8 cellular contexts compared by ENCODE assay signal in genomic region chr1:152533327-152533938, GRCh38. TPM values are rescaled to one million over a fixed set of nuclear protein-coding genes. Genes with fewer than 3 reads are reported as not detected.
DNase-seq lines count a peak whose midpoint lies in the region; ATAC-seq and TF ChIP-seq lines count a peak whose summit lies in the region.

No MANE protein-coding gene starts in this region.

- WGBS in testis, 2 donors, result 14 to 18% methylated on average over 7 of the region's 7 CpGs

- H3K36me3 ChIP-seq in H7 (replicated peaks; ENCODE audit: control insufficient read depth, insufficient read depth, low read length) (no peaks in the 10 kb centered on the region), SJCRH30 (no peaks in the 10 kb centered on the region), testis (ENCODE audit: low read depth, missing control alignments) (no peaks in the 10 kb centered on the region)

- peak; percentile 71 for TF ChIP-seq CTCF in fibroblast of pulmonary artery (IDR thresholded peaks at IDR 0.05; ENCODE audit: low read length, missing control alignments)
- TF ChIP-seq CTCF in testis (IDR thresholded peaks at IDR 0.05), result peak in 2 of 3 experiments; percentile 39 to 59

- ATAC-seq in left ventricle myocardium superior, result no peak

- H3K4me1 ChIP-seq in SJCRH30 (no peaks in the 10 kb centered on the region), testis (peaks cover 4% of the 10 kb centered on the region)

- peak; percentile 1 for DNase-seq in NCI-H2107 treated with DMSO at 0.1 percent for 48 hours (lab: John Stamatoyannopoulos, UW; ENCODE audit: unreplicated experiment)
- DNase-seq in NCI-H2107 (lab: John Stamatoyannopoulos, UW), result no peak
- peak; percentile 28 for DNase-seq in H7
- DNase-seq in SJCRH30, result peak; percentile 39 to 63
- DNase-seq in fibroblast of pulmonary artery (ENCODE audit: low read depth), result peak; percentile 36
- peak; percentile 72 for DNase-seq in testis
- no peak for DNase-seq in iPS-NIHi11 (ENCODE audit: low spot score)
- no peak for DNase-seq in left ventricle myocardium superior

- intact Hi-C loops in testis (cut with DNase I; ENCODE audit: low total_unique reads) (no loop called here), left ventricle myocardium superior (cut with micrococcal nuclease) (no loop called here)

- TF ChIP-seq POLR2A in testis (IDR thresholded peaks at IDR 0.05), result no peak

- H3K27ac ChIP-seq in SJCRH30 (no peak overlapping the region), testis (no peak overlapping the region)

- H3K4me3 ChIP-seq in H7 (ENCODE audit: insufficient read depth, low read depth, low read length) (no peak overlapping the region), SJCRH30 (no peak overlapping the region), fibroblast of pulmonary artery (replicated peaks; ENCODE audit: low read depth, low read length) (no peak overlapping the region), testis (no peak overlapping the region)

- H3K9me3 ChIP-seq in SJCRH30 (replicated peaks) (no peaks in the 10 kb centered on the region), testis (no peaks in the 10 kb centered on the region)

- H3K27me3 ChIP-seq in H7 (ENCODE audit: control insufficient read depth, insufficient read depth, low read length) (no peaks in the 10 kb centered on the region), SJCRH30 (no peaks in the 10 kb centered on the region), testis (no peaks in the 10 kb centered on the region)

RNA-seq across cellular contexts. Expression of gene CRCT1, which starts 19.2 kb away (rescaled TPM):
- not detected in 2 replicates for total RNA-seq in H7 (2014; rRNA removed; shearing (Covaris generic))
- total RNA-seq in SJCRH30 (2014; rRNA removed; shearing (Covaris generic)), result not detected in 2 replicates
- total RNA-seq in testis (not detected), left ventricle myocardium superior (not detected)
- polyA plus RNA-seq in testis (ENCODE audit: insufficient read depth, low read depth, low replicate concordance), result not detected

RNA-seq across cellular contexts. Expression of gene LCE5A, which starts 22.8 kb away (rescaled TPM):
- total RNA-seq in H7 (2014; rRNA removed; shearing (Covaris generic)), result not detected in 2 replicates
- not detected in 2 replicates for total RNA-seq in SJCRH30 (2014; rRNA removed; shearing (Covaris generic))
- under 1 TPM in 1 of 2 donors, not detected in 1; 0.37 TPM for total RNA-seq in testis
- polyA plus RNA-seq in testis (ENCODE audit: insufficient read depth, low read depth, low replicate concordance), result 0.44 TPM
- not detected for total RNA-seq in left ventricle myocardium superior

RNA-seq across cellular contexts. Expression of gene LCE3E, which starts 33.1 kb away (rescaled TPM):
- total RNA-seq in H7 (2014; rRNA removed; shearing (Covaris generic)), result not detected in 2 replicates
- not detected in 2 replicates for total RNA-seq in SJCRH30 (2014; rRNA removed; shearing (Covaris generic))
- total RNA-seq in testis, result not detected
- polyA plus RNA-seq in testis (ENCODE audit: insufficient read depth, low read depth, low replicate concordance), result not detected
- total RNA-seq in left ventricle myocardium superior, result not detected

RNA-seq across cellular contexts. Expression of gene LCE3D, which starts 46.9 kb away (rescaled TPM):
- total RNA-seq in H7 (2014; rRNA removed; shearing (Covaris generic)), result not detected in 2 replicates
- total RNA-seq in SJCRH30 (2014; rRNA removed; shearing (Covaris generic)), result not detected in 2 replicates
- total RNA-seq in testis (not detected), left ventricle myocardium superior (not detected)
- not detected for polyA plus RNA-seq in testis (ENCODE audit: insufficient read depth, low read depth, low replicate concordance)

Comparison
In these comparisons a context has a peak if more than half of its experiments do, and no peak if none do; other contexts are left out.
1. DNase-seq: peak in NCI-H2107 treated with DMSO at 0.1 percent for 48 hours (single experiment), H7 (single experiment), SJCRH30 (2 of 2), fibroblast of pulmonary artery (single experiment) and testis (single experiment); none in NCI-H2107 (single experiment), iPS-NIHi11 (single experiment) and left ventricle myocardium superior (single experiment).